Comparison of ENCODE assay signal across 12 cellular contexts in the genomic region with DNA sequence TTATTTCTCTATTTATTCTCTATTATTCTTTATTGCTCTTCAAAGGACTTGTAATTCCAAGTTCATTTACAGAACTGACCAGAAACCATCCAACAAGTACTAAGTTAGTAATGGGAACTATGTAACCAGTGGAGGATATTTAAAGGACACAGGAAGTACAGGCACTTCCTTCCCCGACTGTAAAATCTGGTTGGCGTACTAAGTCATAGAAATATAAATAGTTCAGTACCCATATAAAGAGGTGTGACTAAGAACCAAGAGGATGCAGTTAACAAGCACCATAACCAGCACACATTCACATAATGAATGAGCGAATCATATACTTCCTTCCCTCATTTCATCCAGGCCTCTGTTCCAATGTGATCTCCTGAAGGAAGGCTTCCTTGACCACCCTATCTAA. TPM values are rescaled to one million over a fixed set of nuclear protein-coding genes. Genes with fewer than 3 reads are reported as not detected.
DNase-seq lines count a peak whose midpoint lies in the region; ATAC-seq and TF ChIP-seq lines count a peak whose summit lies in the region.
"Had no signal": no experiment of that assay in that cellular context is flagged by ENCODE, and none has a peak within 500 bp of the region (broad histone marks: within the 10 kb centered on the region; RNA-seq: fewer than 3 reads in every experiment).

No MANE protein-coding gene starts in this region.

- CTCF ChIA-PET in PC-3 (lab: Charles Lee): no interaction called here
- CTCF ChIA-PET in naive thymus-derived CD4-positive, alpha-beta T cell (lab: Charles Lee): no interaction called here

- peak; percentile 5; the same call in 1 of the 2 replicates for ATAC-seq in PC-3
- ATAC-seq in naive thymus-derived CD4-positive, alpha-beta T cell: no peak

- no peaks in the 10 kb centered on the region; the same call in 1 of the 2 replicates for H3K36me3 ChIP-seq in PC-3 (ENCODE audit: low read depth, low read length)
- peaks cover 0 to 12% (median 0%) of the 10 kb centered on the region in 3 experiments for H3K36me3 ChIP-seq in naive thymus-derived CD4-positive, alpha-beta T cell (ENCODE audit: control insufficient read depth in 2 of 3, insufficient read depth in 3 of 3, low read length in 3 of 3)
- H3K36me3 ChIP-seq: esophagus muscularis mucosa had no signal

- H3K4me3 Mint-ChIP-seq in naive thymus-derived CD4-positive, alpha-beta T cell: no peak overlapping the region

- peak overlapping the region; percentile 50; the same call in 1 of the 2 replicates for H2AFZ ChIP-seq in PC-3 (ENCODE audit: low read length)

- H3K27ac Mint-ChIP-seq in naive thymus-derived CD4-positive, alpha-beta T cell: peak overlapping the region in 1 of 9 donors; percentile 41

- H3K4me1 ChIP-seq in PC-3 (ENCODE audit: insufficient read depth, low read length): peaks cover 9% of the 10 kb centered on the region
- H3K4me1 ChIP-seq in naive thymus-derived CD4-positive, alpha-beta T cell (ENCODE audit: control insufficient read depth in 2 of 2, insufficient read depth in 2 of 2, low read length in 2 of 2): peaks cover 6 to 9% of the 10 kb centered on the region in 2 donors

- H3K79me2 ChIP-seq in PC-3 (ENCODE audit: low read length): peaks cover 14% of the 10 kb centered on the region

- H3K36me3 Mint-ChIP-seq in naive thymus-derived CD4-positive, alpha-beta T cell: peaks cover 0 to 9% (median 0%) of the 10 kb centered on the region in 5 donors

- no peaks in the 10 kb centered on the region for H3K9me3 ChIP-seq in PC-3 (ENCODE audit: low read length)
- H3K9me3 ChIP-seq in naive thymus-derived CD4-positive, alpha-beta T cell (ENCODE audit: control insufficient read depth in 2 of 3, low read length in 3 of 3): no peaks in the 10 kb centered on the region
- H3K9me3 ChIP-seq: esophagus muscularis mucosa had no signal

- no peak overlapping the region for H3K9ac ChIP-seq in PC-3 (ENCODE audit: low read length)

- intact Hi-C loops in PC-3 (cut with micrococcal nuclease): no loop called here
- intact Hi-C loops in naive thymus-derived CD4-positive, alpha-beta T cell (cut with micrococcal nuclease): no loop called here

- H3K4me3 ChIP-seq in AG10803 (ENCODE audit: low read length): no peak overlapping the region
- H3K4me3 ChIP-seq in PC-3 (ENCODE audit: low read length): no peak overlapping the region
- H3K4me3 ChIP-seq in fibroblast of the aortic adventitia (ENCODE audit: low read depth, low read length): no peak overlapping the region
- no peak overlapping the region for H3K4me3 ChIP-seq in naive thymus-derived CD4-positive, alpha-beta T cell (ENCODE audit: low read length)
- H3K4me3 ChIP-seq: esophagus muscularis mucosa had no signal

- no peaks in the 10 kb centered on the region for H3K9me2 ChIP-seq in PC-3 (replicated peaks; ENCODE audit: low read length)

- peaks cover 0 to 4% (median 0%) of the 10 kb centered on the region in 5 donors for H3K27me3 Mint-ChIP-seq in naive thymus-derived CD4-positive, alpha-beta T cell

- H3K27me3 ChIP-seq in PC-3 (ENCODE audit: low read length): no peaks in the 10 kb centered on the region
- no peaks in the 10 kb centered on the region for H3K27me3 ChIP-seq in naive thymus-derived CD4-positive, alpha-beta T cell (ENCODE audit: control insufficient read depth in 2 of 2, insufficient read depth in 2 of 2, low read length in 2 of 2)
- H3K27me3 ChIP-seq: esophagus muscularis mucosa had no signal

- TF ChIP-seq CTCF in AG10803 (conservative IDR thresholded peaks at IDR 0.05; ENCODE audit: low read length) (no peak), PC-3 (conservative IDR thresholded peaks at IDR 0.05; ENCODE audit: low read depth, low read length) (no peak), fibroblast of the aortic adventitia (IDR thresholded peaks at IDR 0.05; ENCODE audit: insufficient read depth, low read length) (no peak)

- POLR2A ChIA-PET in PC-3 (lab: Charles Lee; ENCODE audit: unreplicated experiment): no interaction called here
- POLR2A ChIA-PET in naive thymus-derived CD4-positive, alpha-beta T cell (lab: Charles Lee): interaction anchor here (0.6 kb wide), 1 partner anchor 12 kb away, joined by 5 read pairs; no protein-coding TSS in a partner anchor

- H3K9me3 Mint-ChIP-seq in naive thymus-derived CD4-positive, alpha-beta T cell: peaks cover 0 to 9% (median 0%) of the 10 kb centered on the region in 11 donors

- peak overlapping the region; percentile 72 for H3K27ac ChIP-seq in PC-3 (ENCODE audit: low read length)
- H3K27ac ChIP-seq in naive thymus-derived CD4-positive, alpha-beta T cell (ENCODE audit: low read depth, low read length): no peak overlapping the region
- H3K27ac ChIP-seq: esophagus muscularis mucosa had no signal

- H3K4me1 Mint-ChIP-seq in naive thymus-derived CD4-positive, alpha-beta T cell: peaks cover 15 to 35% (median 28%) of the 10 kb centered on the region in 7 donors

- peaks cover 6% of the 10 kb centered on the region for H3F3A ChIP-seq in PC-3 (ENCODE audit: low read length, unreplicated experiment)

- DNase-seq in AG10803 (ENCODE audit: low read depth): peak; percentile 45
- DNase-seq in HCEC 1CT: peak; percentile 57
- peak; percentile 40 for DNase-seq in PC-3
- DNase-seq in fibroblast of the aortic adventitia (ENCODE audit: low read depth): peak; percentile 34
- DNase-seq in DMS79 (lab: John Stamatoyannopoulos, UW): no peak
- DNase-seq in NCI-H1105 (lab: John Stamatoyannopoulos, UW): no peak
- DNase-seq in NCI-H345 treated with DMSO at 0.1 percent for 48 hours (lab: John Stamatoyannopoulos, UW; ENCODE audit: unreplicated experiment): no peak
- no peak for DNase-seq in naive thymus-derived CD4-positive, alpha-beta T cell
- DNase-seq: midbrain; NCI-H1930; stimulated activated naive CD4-positive, alpha-beta T cell treated with Interleukin-2 at 50 U/mL for 16 hours had no signal

- H4K20me1 ChIP-seq in PC-3 (ENCODE audit: low read length): no peaks in the 10 kb centered on the region

- BruUV-seq in PC-3 (replicated peaks; lab: Mats Ljungman, UMichigan): no TSS peak

- no peak overlapping the region for H3K4me2 ChIP-seq in PC-3 (ENCODE audit: low read length)

RNA-seq across cellular contexts. Expression of a gene that starts 3.6 kb away (rescaled TPM):
- total RNA-seq in PC-3 (2014; rRNA removed): 110 and 134 TPM in 2 replicates
- 128 and 160 TPM in 2 replicates for total RNA-seq in fibroblast of the aortic adventitia (ENCODE audit: low replicate concordance)
- total RNA-seq in naive thymus-derived CD4-positive, alpha-beta T cell: 10 to 100 TPM; 53.6 to 96.1 (median 63.0) TPM
- polyA plus RNA-seq in naive thymus-derived CD4-positive, alpha-beta T cell: 10 to 100 TPM; 53.0 to 72.1 TPM

Comparison
In these comparisons a context has a peak if more than half of its experiments do, and no peak if none do; other contexts are left out.
1. DNase-seq: peak in AG10803 (single experiment), HCEC 1CT (single experiment), PC-3 (single experiment) and fibroblast of the aortic adventitia (single experiment); none in DMS79 (single experiment), NCI-H1105 (single experiment), NCI-H345 treated with DMSO at 0.1 percent for 48 hours (single experiment) and naive thymus-derived CD4-positive, alpha-beta T cell (0 of 9).